In genomic region chr18:9103488-9103887, GRCh38 we compare ENCODE assay signal across 8 cellular contexts. TPM values are rescaled to one million over a fixed set of nuclear protein-coding genes. Genes with fewer than 3 reads are reported as not detected.
A peak's percentile ranks its signal among the peaks of the same experiment; 100 is the strongest.
DNase-seq lines count a peak whose midpoint lies in the region; ATAC-seq and TF ChIP-seq lines count a peak whose summit lies in the region.

No MANE protein-coding gene starts in this region.

- H3K4me3 ChIP-seq in kidney epithelial cell (ENCODE audit: low read depth, low read length) (peak overlapping the region; percentile 83), suprapubic skin (peak overlapping the region; percentile 57)

- peaks cover 2 to 12% of the 10 kb centered on the region in 2 donors for H3K36me3 Mint-ChIP-seq in CD14-positive monocyte
- peaks cover 43% of the 10 kb centered on the region for H3K36me3 Mint-ChIP-seq in activated naive CD8-positive, alpha-beta T cell treated with anti-CD3 and anti-CD28 coated beads, Interleukin-2, amount 50 U/mL, for 24 hours (ENCODE audit: low read depth)

- DNase-seq in CD14-positive monocyte (ENCODE audit: low spot score): no peak
- DNase-seq in HT1080 (ENCODE audit: low read depth): peak; percentile 7
- DNase-seq in activated naive CD8-positive, alpha-beta T cell treated with anti-CD3 and anti-CD28 coated beads, Interleukin-2, amount 50 U/mL, for 24 hours: no peak
- no peak for DNase-seq in kidney epithelial cell (ENCODE audit: low read depth)
- DNase-seq in suprapubic skin (ENCODE audit: low spot score in 2 of 2): no peak
- no peak for DNase-seq in DMS114 treated with DMSO at 0.1 percent for 48 hours (lab: John Stamatoyannopoulos, UW; ENCODE audit: unreplicated experiment)
- DNase-seq in nucleus accumbens (lab: John Stamatoyannopoulos, UW): no peak
- DNase-seq in activated CD4-positive, alpha-beta T cell treated with anti-CD3 and anti-CD28 coated beads, Interleukin-2, amount 50 U/mL, for 4 hours: no peak

- H3K4me3 Mint-ChIP-seq in CD14-positive monocyte: peak overlapping the region; percentile 90 to 94
- H3K4me3 Mint-ChIP-seq in activated naive CD8-positive, alpha-beta T cell treated with anti-CD3 and anti-CD28 coated beads, Interleukin-2, amount 50 U/mL, for 24 hours: peak overlapping the region; percentile 91

- peaks cover 58% of the 10 kb centered on the region for H3K4me1 Mint-ChIP-seq in CD14-positive monocyte
- H3K4me1 Mint-ChIP-seq in activated naive CD8-positive, alpha-beta T cell treated with anti-CD3 and anti-CD28 coated beads, Interleukin-2, amount 50 U/mL, for 24 hours: peaks cover 54% of the 10 kb centered on the region

- TF ChIP-seq CTCF in CD14-positive monocyte (IDR thresholded peaks at IDR 0.05) (no peak), kidney epithelial cell (IDR thresholded peaks at IDR 0.05; ENCODE audit: insufficient read depth, low read length, poor library complexity, severe bottlenecking) (peak; percentile 2), suprapubic skin (IDR thresholded peaks at IDR 0.05) (no peak)

- ATAC-seq in activated naive CD8-positive, alpha-beta T cell treated with anti-CD3 and anti-CD28 coated beads, Interleukin-2, amount 50 U/mL, for 24 hours: no peak

- no peaks in the 10 kb centered on the region for H3K27me3 Mint-ChIP-seq in CD14-positive monocyte (ENCODE audit: low read depth in 3 of 3)
- no peaks in the 10 kb centered on the region for H3K27me3 Mint-ChIP-seq in activated naive CD8-positive, alpha-beta T cell treated with anti-CD3 and anti-CD28 coated beads, Interleukin-2, amount 50 U/mL, for 24 hours

- H3K27ac ChIP-seq in suprapubic skin: peak overlapping the region; percentile 90

- peak overlapping the region; percentile 90 to 99 (median 93) for H3K27ac Mint-ChIP-seq in CD14-positive monocyte
- peak overlapping the region; percentile 88 for H3K27ac Mint-ChIP-seq in activated naive CD8-positive, alpha-beta T cell treated with anti-CD3 and anti-CD28 coated beads, Interleukin-2, amount 50 U/mL, for 24 hours

- no peak for TF ChIP-seq EP300 in suprapubic skin (IDR thresholded peaks at IDR 0.05)

- 2% methylated on average over 3 of the region's 3 CpGs for WGBS in suprapubic skin

- H3K27me3 ChIP-seq in kidney epithelial cell (ENCODE audit: control insufficient read depth, insufficient read depth, low read length) (no peaks in the 10 kb centered on the region), suprapubic skin (no peaks in the 10 kb centered on the region)

- intact Hi-C loops in CD14-positive monocyte (cut with micrococcal nuclease): loop anchor here (2.0 to 10.0 kb wide), 4 partner anchors 13 to 371 kb away; partner anchors contain the start of genes ANKRD12 (in 2 of the 2) and RALBP1 (in 1 of the 2)

- no peak for TF ChIP-seq POLR2A in suprapubic skin (IDR thresholded peaks at IDR 0.05)

- no peaks in the 10 kb centered on the region for H3K36me3 ChIP-seq in kidney epithelial cell (ENCODE audit: control insufficient read depth, insufficient read depth, low read length)
- H3K36me3 ChIP-seq in suprapubic skin: no peaks in the 10 kb centered on the region

- H3K4me1 ChIP-seq in suprapubic skin: peaks cover 63% of the 10 kb centered on the region

- H3K9me3 ChIP-seq in suprapubic skin: no peaks in the 10 kb centered on the region

- peaks cover 0 to 1% (median 0%) of the 10 kb centered on the region in 7 donors for H3K9me3 Mint-ChIP-seq in CD14-positive monocyte
- H3K9me3 Mint-ChIP-seq in activated naive CD8-positive, alpha-beta T cell treated with anti-CD3 and anti-CD28 coated beads, Interleukin-2, amount 50 U/mL, for 24 hours: no peaks in the 10 kb centered on the region

RNA-seq across cellular contexts. Expression of gene NDUFV2, which starts 1.0 kb away (rescaled TPM):
- polyA plus RNA-seq in CD14-positive monocyte: 100 to 1,000 TPM; 162 to 184 TPM
- 227 and 256 TPM in 2 replicates for total RNA-seq in HT1080 (2014; rRNA removed; shearing (Covaris generic))
- polyA plus RNA-seq in HT1080 (2015; cell fraction: cytosol; rRNA removed): 157 and 162 TPM in 2 replicates
- 78.2 and 81.4 TPM in 2 replicates for polyA plus RNA-seq in HT1080 (2015; cell fraction: nucleus; rRNA removed)
- 85.8 and 93.3 TPM in 2 replicates for total RNA-seq in kidney epithelial cell
- 100 to 1,000 TPM; 107 to 137 (median 124) TPM for total RNA-seq in suprapubic skin

RNA-seq across cellular contexts. Expression of gene ANKRD12, which starts 33.1 kb away (rescaled TPM):
- 10 to 100 TPM; 15.4 to 15.5 TPM for polyA plus RNA-seq in CD14-positive monocyte
- 5.8 and 9.3 TPM in 2 replicates for total RNA-seq in HT1080 (2014; rRNA removed; shearing (Covaris generic))
- 4.0 and 4.2 TPM in 2 replicates for polyA plus RNA-seq in HT1080 (2015; cell fraction: cytosol; rRNA removed)
- 8.2 and 10.4 TPM in 2 replicates for polyA plus RNA-seq in HT1080 (2015; cell fraction: nucleus; rRNA removed)
- total RNA-seq in kidney epithelial cell (11.2 and 13.5 TPM in 2 replicates), suprapubic skin (100 to 1,000 TPM in 1 of 4 donors, 10 to 100 TPM in 3; 41.0 to 107 (median 60.8) TPM)
